Comparison of ENCODE assay signal across 15 cellular contexts in the genomic region with DNA sequence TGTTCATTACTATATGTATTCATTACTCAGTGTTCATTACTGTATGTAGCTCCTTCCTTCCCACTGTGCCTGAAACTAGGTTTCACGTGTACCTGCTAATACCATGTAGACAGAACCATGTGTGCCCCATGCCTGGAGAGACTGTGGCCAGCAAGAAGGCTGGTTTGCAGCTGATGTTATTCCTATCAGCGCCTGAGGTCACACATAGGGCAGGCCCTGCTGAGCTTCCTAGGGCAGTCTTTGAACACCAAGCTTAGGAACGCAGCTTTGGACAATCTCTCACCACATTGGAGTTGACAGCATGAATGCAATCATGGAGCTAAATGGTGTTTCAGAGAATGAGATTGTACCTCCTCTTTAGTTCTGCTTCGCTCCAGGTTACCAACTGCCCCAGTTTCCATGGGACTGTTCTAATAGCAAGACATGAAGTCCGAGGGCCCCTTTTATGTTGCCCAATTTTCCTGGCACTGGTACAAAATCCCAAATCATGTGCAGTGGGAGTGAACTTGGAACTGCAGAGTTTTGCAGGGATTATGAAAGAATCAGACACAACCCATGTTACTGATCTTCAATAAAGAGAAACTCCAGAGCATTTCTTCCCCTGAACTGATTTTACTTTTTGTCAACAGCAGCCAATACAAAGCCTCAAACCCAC.
A peak's percentile ranks its signal among the peaks of the same experiment; 100 is the strongest.
DNase-seq lines count a peak whose midpoint lies in the region; ATAC-seq and TF ChIP-seq lines count a peak whose summit lies in the region.
"Had no signal": no experiment of that assay in that cellular context is flagged by ENCODE, and none has a peak within 500 bp of the region (broad histone marks: within the 10 kb centered on the region; RNA-seq: fewer than 3 reads in every experiment).

No MANE protein-coding gene starts in this region.

- POLR2A ChIA-PET in SK-N-SH (lab: Yijun Ruan, JAX) = interaction anchor here (1.8 kb wide), 1 partner anchor 12 kb away, joined by 7 read pairs; no protein-coding TSS in a partner anchor

- H3K27me3 ChIP-seq in SK-N-SH (ENCODE audit: insufficient read depth) (no peaks in the 10 kb centered on the region), ectodermal cell (ENCODE audit: control insufficient read depth, insufficient read depth, low read length, poor library complexity, severe bottlenecking) (no peaks in the 10 kb centered on the region), testis (no peaks in the 10 kb centered on the region), prostate gland (replicated peaks; ENCODE audit: insufficient read depth) (no peaks in the 10 kb centered on the region)

- no peak overlapping the region for H3K9ac ChIP-seq in SK-N-SH

- H3K4me1 ChIP-seq in SK-N-SH (ENCODE audit: control insufficient read depth in 1 of 2, insufficient read depth in 2 of 2, low read depth in 1 of 2, low read length in 1 of 2) (peaks cover 0 to 47% of the 10 kb centered on the region in 2 experiments; a peak in 2 of 4 replicates), ectodermal cell (ENCODE audit: control insufficient read depth, insufficient read depth, low read length) (peaks cover 28% of the 10 kb centered on the region), testis (peaks cover 24% of the 10 kb centered on the region), prostate gland (replicated peaks) (no peaks in the 10 kb centered on the region)

- WGBS in SK-N-SH (ENCODE audit: low lambda C conversion rate) = 60% methylated on average over 5 of the region's 5 CpGs
- 79 to 80% methylated on average over 5 of the region's 5 CpGs for WGBS in ectodermal cell, 2 experiments
- WGBS in testis, 2 donors = 77 to 78% methylated on average over 5 of the region's 5 CpGs
- WGBS in prostate gland = 78% methylated on average over 5 of the region's 5 CpGs

- peak overlapping the region; percentile 81 for H3K27ac Mint-ChIP-seq in mesothelial cell of epicardium
- H3K27ac Mint-ChIP-seq: IgD-negative memory B cell; naive thymus-derived CD4-positive, alpha-beta T cell; T-helper 17 cell had no signal

- peaks cover 1% of the 10 kb centered on the region for H3K36me3 Mint-ChIP-seq in mesothelial cell of epicardium
- H3K36me3 Mint-ChIP-seq: IgD-negative memory B cell; naive thymus-derived CD4-positive, alpha-beta T cell had no signal

- H3K27ac ChIP-seq in SK-N-SH (ENCODE audit: low read depth in 2 of 2, low read length in 1 of 2) = peak overlapping the region in 1 of 2 experiments; percentile 89; a peak in 2 of 4 replicates
- H3K27ac ChIP-seq in ectodermal cell (ENCODE audit: insufficient read depth, low read depth, low read length, poor library complexity, severe bottlenecking) = peak overlapping the region; percentile 28
- no peak overlapping the region for H3K27ac ChIP-seq in testis
- no peak overlapping the region for H3K27ac ChIP-seq in prostate gland

- H3K9me3 ChIP-seq in SK-N-SH (no peaks in the 10 kb centered on the region), ectodermal cell (ENCODE audit: control insufficient read depth, low read length) (no peaks in the 10 kb centered on the region), testis (no peaks in the 10 kb centered on the region), prostate gland (no peaks in the 10 kb centered on the region)

- H3K79me2 ChIP-seq in SK-N-SH (ENCODE audit: insufficient read depth) = no peaks in the 10 kb centered on the region

- peak in 1 of 2 experiments; percentile 67; a peak in 1 of 4 replicates for TF ChIP-seq EP300 in SK-N-SH (IDR thresholded peaks at IDR 0.05; ENCODE audit: borderline replicate concordance in 1 of 2, low read depth in 1 of 2, low read length in 1 of 2)

- no peak overlapping the region for H3K4me3 Mint-ChIP-seq in mesothelial cell of epicardium
- H3K4me3 Mint-ChIP-seq: IgD-negative memory B cell; naive thymus-derived CD4-positive, alpha-beta T cell; T-helper 17 cell had no signal

- H3K4me3 ChIP-seq in SK-N-SH (ENCODE audit: low read depth in 2 of 2, low read length in 1 of 2) (no peak overlapping the region), ectodermal cell (ENCODE audit: insufficient read depth, low read depth, low read length) (no peak overlapping the region), testis (no peak overlapping the region), prostate gland (no peak overlapping the region)

- no peak overlapping the region for H3K4me2 ChIP-seq in SK-N-SH

- H3F3A ChIP-seq in SK-N-SH (replicated peaks; ENCODE audit: insufficient read depth) = no peaks in the 10 kb centered on the region

- no peak overlapping the region for H2AFZ ChIP-seq in SK-N-SH (ENCODE audit: low read depth)

- CTCF ChIA-PET in SK-N-SH (lab: Yijun Ruan, JAX) = interaction anchor here (0.9 to 2.9 kb wide), 5 partner anchors 13 to 940 kb away, joined by 3 to 13 read pairs (median 5); no protein-coding TSS in a partner anchor

- ATAC-seq in GM18511 (IDR thresholded peaks at IDR 0.05; ENCODE audit: unreplicated experiment) = no peak
- ATAC-seq: naive thymus-derived CD4-positive, alpha-beta T cell; T-helper 17 cell had no signal

- no peaks in the 10 kb centered on the region for H3K9me2 ChIP-seq in SK-N-SH

- H3K9me3 Mint-ChIP-seq in mesothelial cell of epicardium = peaks cover 2% of the 10 kb centered on the region

- intact Hi-C loops in testis (cut with DNase I; ENCODE audit: low total_unique reads) = no loop called here
- intact Hi-C loops in prostate gland (cut with DNase I) = no loop called here

- DNase-seq in SK-N-SH = no peak
- no peak for DNase-seq in mesothelial cell of epicardium (ENCODE audit: low spot score in 2 of 2, unreplicated experiment in 2 of 2)
- DNase-seq in testis = peak; percentile 20
- DNase-seq in prostate gland (ENCODE audit: low spot score) = no peak
- no peak for DNase-seq in NCI-H1417 treated with DMSO at 0.1 percent for 48 hours (lab: John Stamatoyannopoulos, UW)
- DNase-seq: activated gamma-delta T cell treated with Interleukin-2 at 50 U/mL for 16 hours; islet precursor cell; naive thymus-derived CD4-positive, alpha-beta T cell; SIG-M5; small intestine; stimulated activated CD4-positive, alpha-beta T cell treated with anti-CD3 and anti-CD28 coated beads, Interleukin-4, amount 100 ng/mL, for 4 hours; T-helper 17 cell had no signal

- no peak for TF ChIP-seq POLR2A in testis (IDR thresholded peaks at IDR 0.05)
- TF ChIP-seq POLR2A in prostate gland (IDR thresholded peaks at IDR 0.05) = no peak

- H3K4me1 Mint-ChIP-seq in mesothelial cell of epicardium = peaks cover 34% of the 10 kb centered on the region
- H3K4me1 Mint-ChIP-seq: IgD-negative memory B cell; naive thymus-derived CD4-positive, alpha-beta T cell; T-helper 17 cell had no signal

- TF ChIP-seq CTCF in SK-N-SH (IDR thresholded peaks at IDR 0.05) = no peak
- no peak for TF ChIP-seq CTCF in mesothelial cell of epicardium (IDR thresholded peaks at IDR 0.05; ENCODE audit: unreplicated experiment)
- no peak for TF ChIP-seq CTCF in testis (IDR thresholded peaks at IDR 0.05)
- TF ChIP-seq CTCF in prostate gland (IDR thresholded peaks at IDR 0.05) = no peak

- H3K36me3 ChIP-seq in SK-N-SH (replicated peaks in 1 of 2; ENCODE audit: control insufficient read depth in 1 of 2, insufficient read depth in 2 of 2, low read length in 1 of 2) = no peaks in the 10 kb centered on the region
- no peaks in the 10 kb centered on the region for H3K36me3 ChIP-seq in ectodermal cell (ENCODE audit: control insufficient read depth, insufficient read depth, low read length)
- no peaks in the 10 kb centered on the region for H3K36me3 ChIP-seq in testis (ENCODE audit: low read depth, missing control alignments)
- no peaks in the 10 kb centered on the region for H3K36me3 ChIP-seq in prostate gland

- H3K27me3 Mint-ChIP-seq in mesothelial cell of epicardium (ENCODE audit: low read depth) = no peaks in the 10 kb centered on the region

- no peaks in the 10 kb centered on the region for H4K20me1 ChIP-seq in SK-N-SH (ENCODE audit: insufficient read depth)

- no peak for TF ChIP-seq RAD21 in SK-N-SH (IDR thresholded peaks at IDR 0.05; ENCODE audit: low read length)

TF ChIP-seq in SK-N-SH, 30 proteins besides CTCF, POLR2A, EP300 and RAD21 (continues in another document):
- TF ChIP-seq, protein P1, sequence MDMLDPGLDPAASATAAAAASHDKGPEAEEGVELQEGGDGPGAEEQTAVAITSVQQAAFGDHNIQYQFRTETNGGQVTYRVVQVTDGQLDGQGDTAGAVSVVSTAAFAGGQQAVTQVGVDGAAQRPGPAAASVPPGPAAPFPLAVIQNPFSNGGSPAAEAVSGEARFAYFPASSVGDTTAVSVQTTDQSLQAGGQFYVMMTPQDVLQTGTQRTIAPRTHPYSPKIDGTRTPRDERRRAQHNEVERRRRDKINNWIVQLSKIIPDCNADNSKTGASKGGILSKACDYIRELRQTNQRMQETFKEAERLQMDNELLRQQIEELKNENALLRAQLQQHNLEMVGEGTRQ (IDR thresholded peaks at IDR 0.05; ENCODE audit: borderline replicate concordance, low read depth, low read length) = no peak
- TF ChIP-seq RCOR1 (IDR thresholded peaks at IDR 0.05; ENCODE audit: low read length) (peak; percentile 81), FOXM1 (IDR thresholded peaks at IDR 0.05; ENCODE audit: low read depth) (no peak), FOXJ3 (CRISPR knock-in tag; IDR thresholded peaks at IDR 0.05) (peak; percentile 63; the same call in 1 of the 2 replicates), GATA2 (CRISPR knock-in tag; IDR thresholded peaks at IDR 0.05) (0 out of 2 replicates have a peak, but pooled peaks have one; percentile 13), RXRA (IDR thresholded peaks at IDR 0.05; ENCODE audit: borderline replicate concordance, low read depth) (no peak), TAF1 (IDR thresholded peaks at IDR 0.05; ENCODE audit: borderline replicate concordance, low read depth, low read length) (no peak), SIN3A (IDR thresholded peaks at IDR 0.05; ENCODE audit: borderline replicate concordance, low read depth, low read length) (no peak)
- TF ChIP-seq, protein P2, sequence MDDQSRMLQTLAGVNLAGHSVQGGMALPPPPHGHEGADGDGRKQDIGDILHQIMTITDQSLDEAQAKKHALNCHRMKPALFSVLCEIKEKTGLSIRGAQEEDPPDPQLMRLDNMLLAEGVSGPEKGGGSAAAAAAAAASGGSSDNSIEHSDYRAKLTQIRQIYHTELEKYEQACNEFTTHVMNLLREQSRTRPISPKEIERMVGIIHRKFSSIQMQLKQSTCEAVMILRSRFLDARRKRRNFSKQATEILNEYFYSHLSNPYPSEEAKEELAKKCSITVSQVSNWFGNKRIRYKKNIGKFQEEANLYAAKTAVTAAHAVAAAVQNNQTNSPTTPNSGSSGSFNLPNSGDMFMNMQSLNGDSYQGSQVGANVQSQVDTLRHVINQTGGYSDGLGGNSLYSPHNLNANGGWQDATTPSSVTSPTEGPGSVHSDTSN (IDR thresholded peaks at IDR 0.05) = 0 out of 2 replicates have a peak, but pooled peaks have one; percentile 7
